ENCODE assay signal across 2 cellular contexts in the genomic region with DNA sequence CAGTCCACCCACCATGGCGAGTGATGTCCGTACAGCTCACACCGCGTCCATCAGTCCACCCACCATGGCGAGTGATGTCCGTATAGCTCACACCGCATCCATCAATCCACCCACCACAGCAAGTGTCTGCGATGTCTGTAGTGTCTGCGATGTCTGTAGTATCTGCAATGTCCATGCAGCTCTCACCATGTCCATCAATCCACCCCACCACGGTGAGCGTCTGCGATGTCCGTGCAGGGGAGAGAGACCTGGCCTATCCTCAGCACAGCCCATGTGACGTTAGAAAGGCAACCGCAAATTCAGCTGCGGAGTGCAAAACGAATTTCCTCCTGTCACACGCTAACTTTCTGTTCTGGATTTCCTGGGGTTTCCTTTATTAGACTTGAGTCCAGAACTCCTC.
TF ChIP-seq lines count a peak whose summit lies in the region.

No MANE protein-coding gene starts in this region.

TF ChIP-seq in WTC11, 78 proteins besides CTCF, POLR2A, EP300 and RAD21:
- TF ChIP-seq ZBTB21 (CRISPR knock-in tag; IDR thresholded peaks at IDR 0.05; ENCODE audit: borderline replicate concordance) (no peak), ETV6 (CRISPR knock-in tag; IDR thresholded peaks at IDR 0.05) (no peak), NFYB (CRISPR knock-in tag; conservative IDR thresholded peaks at IDR 0.05; ENCODE audit: low read depth) (no peak), MLX (CRISPR knock-in tag; IDR thresholded peaks at IDR 0.05) (no peak), ZNF138 (CRISPR knock-in tag; conservative IDR thresholded peaks at IDR 0.05) (no peak), NR3C1 (CRISPR knock-in tag; conservative IDR thresholded peaks at IDR 0.05; ENCODE audit: low read depth) (no peak), GTF2I (CRISPR knock-in tag; conservative IDR thresholded peaks at IDR 0.05) (no peak), ZNF317 (CRISPR knock-in tag; IDR thresholded peaks at IDR 0.05; ENCODE audit: borderline replicate concordance, low read depth) (no peak), ZNF416 (CRISPR knock-in tag; IDR thresholded peaks at IDR 0.05) (no peak), ZNF423 (CRISPR knock-in tag; IDR thresholded peaks at IDR 0.05) (no peak), CREM (CRISPR knock-in tag; IDR thresholded peaks at IDR 0.05) (no peak), ATF3 (CRISPR knock-in tag; conservative IDR thresholded peaks at IDR 0.05) (no peak), RORB (CRISPR knock-in tag; IDR thresholded peaks at IDR 0.05) (no peak), AR (CRISPR knock-in tag; IDR thresholded peaks at IDR 0.05) (no peak), HMGA2 (CRISPR knock-in tag; IDR thresholded peaks at IDR 0.05) (no peak)
- TF ChIP-seq, protein P1, sequence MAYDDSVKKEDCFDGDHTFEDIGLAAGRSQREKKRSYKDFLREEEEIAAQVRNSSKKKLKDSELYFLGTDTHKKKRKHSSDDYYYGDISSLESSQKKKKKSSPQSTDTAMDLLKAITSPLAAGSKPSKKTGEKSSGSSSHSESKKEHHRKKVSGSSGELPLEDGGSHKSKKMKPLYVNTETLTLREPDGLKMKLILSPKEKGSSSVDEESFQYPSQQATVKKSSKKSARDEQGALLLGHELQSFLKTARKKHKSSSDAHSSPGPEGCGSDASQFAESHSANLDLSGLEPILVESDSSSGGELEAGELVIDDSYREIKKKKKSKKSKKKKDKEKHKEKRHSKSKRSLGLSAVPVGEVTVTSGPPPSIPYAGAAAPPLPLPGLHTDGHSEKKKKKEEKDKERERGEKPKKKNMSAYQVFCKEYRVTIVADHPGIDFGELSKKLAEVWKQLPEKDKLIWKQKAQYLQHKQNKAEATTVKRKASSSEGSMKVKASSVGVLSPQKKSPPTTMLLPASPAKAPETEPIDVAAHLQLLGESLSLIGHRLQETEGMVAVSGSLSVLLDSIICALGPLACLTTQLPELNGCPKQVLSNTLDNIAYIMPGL (CRISPR knock-in tag; IDR thresholded peaks at IDR 0.05) = no peak
TF ChIP-seq in WTC11: peak in this region for 0.

TF ChIP-seq in H1, 55 proteins besides CTCF, POLR2A, EP300 and RAD21:
- TF ChIP-seq JUN (IDR thresholded peaks at IDR 0.05; ENCODE audit: low read depth, low read length) = no peak
- no peak for TF ChIP-seq GABPA (IDR thresholded peaks at IDR 0.05; ENCODE audit: borderline replicate concordance, insufficient read depth, low read length)
- no peak for TF ChIP-seq JUND (IDR thresholded peaks at IDR 0.05; ENCODE audit: low read length)
- TF ChIP-seq ASH2L (IDR thresholded peaks at IDR 0.05; ENCODE audit: low read length) = no peak
- TF ChIP-seq BRCA1 (IDR thresholded peaks at IDR 0.05; ENCODE audit: low read depth, low read length) = no peak
- TF ChIP-seq, protein P2, sequence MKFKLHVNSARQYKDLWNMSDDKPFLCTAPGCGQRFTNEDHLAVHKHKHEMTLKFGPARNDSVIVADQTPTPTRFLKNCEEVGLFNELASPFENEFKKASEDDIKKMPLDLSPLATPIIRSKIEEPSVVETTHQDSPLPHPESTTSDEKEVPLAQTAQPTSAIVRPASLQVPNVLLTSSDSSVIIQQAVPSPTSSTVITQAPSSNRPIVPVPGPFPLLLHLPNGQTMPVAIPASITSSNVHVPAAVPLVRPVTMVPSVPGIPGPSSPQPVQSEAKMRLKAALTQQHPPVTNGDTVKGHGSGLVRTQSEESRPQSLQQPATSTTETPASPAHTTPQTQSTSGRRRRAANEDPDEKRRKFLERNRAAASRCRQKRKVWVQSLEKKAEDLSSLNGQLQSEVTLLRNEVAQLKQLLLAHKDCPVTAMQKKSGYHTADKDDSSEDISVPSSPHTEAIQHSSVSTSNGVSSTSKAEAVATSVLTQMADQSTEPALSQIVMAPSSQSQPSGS (IDR thresholded peaks at IDR 0.05; ENCODE audit: low read length) = no peak
- TF ChIP-seq, protein P3, sequence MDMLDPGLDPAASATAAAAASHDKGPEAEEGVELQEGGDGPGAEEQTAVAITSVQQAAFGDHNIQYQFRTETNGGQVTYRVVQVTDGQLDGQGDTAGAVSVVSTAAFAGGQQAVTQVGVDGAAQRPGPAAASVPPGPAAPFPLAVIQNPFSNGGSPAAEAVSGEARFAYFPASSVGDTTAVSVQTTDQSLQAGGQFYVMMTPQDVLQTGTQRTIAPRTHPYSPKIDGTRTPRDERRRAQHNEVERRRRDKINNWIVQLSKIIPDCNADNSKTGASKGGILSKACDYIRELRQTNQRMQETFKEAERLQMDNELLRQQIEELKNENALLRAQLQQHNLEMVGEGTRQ (IDR thresholded peaks at IDR 0.05; ENCODE audit: low read length) = no peak
- TF ChIP-seq NANOG (IDR thresholded peaks at IDR 0.05; ENCODE audit: insufficient read depth, low read depth, low read length, poor library complexity, severe bottlenecking) = no peak
- no peak for TF ChIP-seq RBBP5 (IDR thresholded peaks at IDR 0.05; ENCODE audit: borderline replicate concordance, low read depth, low read length)
- no peak for TF ChIP-seq HDAC6 (IDR thresholded peaks at IDR 0.05; ENCODE audit: low read depth, low read length)
- no peak for TF ChIP-seq SP2 (IDR thresholded peaks at IDR 0.05; ENCODE audit: low read length)
- no peak for TF ChIP-seq KDM4A (IDR thresholded peaks at IDR 0.05; ENCODE audit: low read depth, low read length, severe bottlenecking)
- no peak for TF ChIP-seq SP1 (IDR thresholded peaks at IDR 0.05; ENCODE audit: low read depth, low read length)
